21 cellular contexts compared by ENCODE assay signal in the genomic region with DNA sequence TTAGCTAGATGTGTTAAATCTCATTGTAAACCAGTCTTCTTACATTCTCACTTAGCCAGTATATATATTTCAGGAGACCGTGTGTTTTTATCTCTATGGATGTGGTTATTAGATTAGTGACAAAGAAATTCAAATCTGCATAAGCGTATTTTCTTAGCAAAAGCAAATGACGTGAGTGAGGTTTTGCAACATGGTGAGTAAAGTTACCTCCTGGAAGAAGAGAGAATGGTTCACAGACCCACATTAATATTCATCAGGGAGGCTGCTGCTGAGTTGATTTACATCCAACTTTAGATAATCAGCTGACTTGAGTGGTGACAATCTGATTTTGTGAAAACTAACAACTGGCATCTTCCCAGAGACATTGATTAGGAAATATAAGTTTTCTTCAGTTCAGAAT.
DNase-seq lines count a peak whose midpoint lies in the region; ATAC-seq, FAIRE-seq and TF ChIP-seq lines count a peak whose summit lies in the region.
"Had no signal": no experiment of that assay in that cellular context is flagged by ENCODE, and none has a peak within 500 bp of the region (broad histone marks: within the 10 kb centered on the region; RNA-seq: fewer than 3 reads in every experiment).

No MANE protein-coding gene starts in this region.

- TF ChIP-seq POLR2A in HepG2 (IDR thresholded peaks at IDR 0.05; ENCODE audit: insufficient read depth in 1 of 2, low read depth in 2 of 2, low read length in 2 of 2) = no peak

- no peak overlapping the region for H3K9ac ChIP-seq in mesenchymal stem cell (ENCODE audit: low read length)
- H3K9ac ChIP-seq in HepG2 (ENCODE audit: insufficient read depth, low read depth, low read length) = no peak overlapping the region

- peaks cover 2% of the 10 kb centered on the region for H3K4me1 Mint-ChIP-seq in activated CD4-positive, alpha-beta T cell treated with anti-CD3 and anti-CD28 coated beads, Interleukin-2, amount 10 ng/mL, durations not matched to agents 24 days and 14 days

- H3K14ac ChIP-seq in mesenchymal stem cell (ENCODE audit: low read length in 2 of 2) = no peak overlapping the region

- no peaks in the 10 kb centered on the region for H3K79me2 ChIP-seq in HepG2 (ENCODE audit: insufficient read depth, low read length)

- no peak overlapping the region for H3K18ac ChIP-seq in mesenchymal stem cell (ENCODE audit: low read depth in 1 of 2, low read length in 2 of 2)

- in situ Hi-C loops in HepG2 (cut with HindIII; ENCODE audit: extremely low pct_ligation_motif_present, low pct_unique_long_range_greater_than_20kb) = no loop called here

- H2AK5ac ChIP-seq in mesenchymal stem cell (ENCODE audit: low read length, severe bottlenecking) = no peak overlapping the region

- H3K27ac Mint-ChIP-seq in activated CD4-positive, alpha-beta T cell treated with anti-CD3 and anti-CD28 coated beads, Interleukin-2, amount 10 ng/mL, durations not matched to agents 24 days and 14 days = no peak overlapping the region
- H3K27ac Mint-ChIP-seq: B cell; CD4-positive, alpha-beta T cell had no signal

- DNase-seq in ELR (ENCODE audit: low read depth) (peak; percentile 15), amniotic epithelial cell (ENCODE audit: low read depth) (peak; percentile 9), choroid plexus epithelial cell (ENCODE audit: low read depth) (peak; percentile 56), mesenchymal stem cell (peak; percentile 47), NCI-H1092 (lab: John Stamatoyannopoulos, UW) (no peak), aorta (no peak), HepG2 (ENCODE audit: low spot score) (no peak)
- DNase-seq in activated CD4-positive, alpha-beta T cell treated with anti-CD3 and anti-CD28 coated beads, Interleukin-2, amount 10 ng/mL, durations not matched to agents 24 days and 14 days = no peak
- DNase-seq: 8988T; ACHN; C1 segment of cervical spinal cord; Calu3; CD4-positive, alpha-beta T cell; DMS 273 treated with DMSO at 0.1 percent for 48 hours; DMS79 treated with DMSO at 0.1 percent for 48 hours; EL; GDM1 had no signal

- H3K4me3 Mint-ChIP-seq in activated CD4-positive, alpha-beta T cell treated with anti-CD3 and anti-CD28 coated beads, Interleukin-2, amount 10 ng/mL, durations not matched to agents 24 days and 14 days = no peak overlapping the region
- H3K4me3 Mint-ChIP-seq: B cell; CD4-positive, alpha-beta T cell had no signal

- TF ChIP-seq RAD21 in HepG2 (CRISPR knock-in tag; IDR thresholded peaks at IDR 0.05) = no peak

- H2BK120ac ChIP-seq in mesenchymal stem cell (ENCODE audit: low read depth, low read length) = no peak overlapping the region

- no peaks in the 10 kb centered on the region for H3K27me3 Mint-ChIP-seq in activated CD4-positive, alpha-beta T cell treated with anti-CD3 and anti-CD28 coated beads, Interleukin-2, amount 10 ng/mL, durations not matched to agents 24 days and 14 days
- H3K27me3 Mint-ChIP-seq: B cell; CD4-positive, alpha-beta T cell had no signal

- H3K79me1 ChIP-seq in mesenchymal stem cell (replicated peaks; ENCODE audit: low read length, poor library complexity, severe bottlenecking) = no peaks in the 10 kb centered on the region

- no peak overlapping the region for H4K8ac ChIP-seq in mesenchymal stem cell (ENCODE audit: low read length)

- no peaks in the 10 kb centered on the region for H3K36me3 Mint-ChIP-seq in activated CD4-positive, alpha-beta T cell treated with anti-CD3 and anti-CD28 coated beads, Interleukin-2, amount 10 ng/mL, durations not matched to agents 24 days and 14 days (ENCODE audit: low read depth)

- no peaks in the 10 kb centered on the region for H3K9me3 Mint-ChIP-seq in activated CD4-positive, alpha-beta T cell treated with anti-CD3 and anti-CD28 coated beads, Interleukin-2, amount 10 ng/mL, durations not matched to agents 24 days and 14 days

- no peak overlapping the region for H3K23ac ChIP-seq in mesenchymal stem cell (ENCODE audit: low read length in 2 of 2)

- intact Hi-C loops in aorta (cut with DNase I) = no loop called here
- intact Hi-C loops in HepG2 (cut with micrococcal nuclease; ENCODE audit: unreplicated experiment) = no loop called here
- intact Hi-C loops in activated CD4-positive, alpha-beta T cell treated with anti-CD3 and anti-CD28 coated beads, Interleukin-2, amount 10 ng/mL, durations not matched to agents 24 days and 14 days (cut with micrococcal nuclease) = no loop called here

- TF ChIP-seq EP300 in HepG2 (IDR thresholded peaks at IDR 0.05; ENCODE audit: low read depth in 2 of 2, low read length in 2 of 2) (no peak), HepG2 (CRISPR knock-in tag; IDR thresholded peaks at IDR 0.05; ENCODE audit: borderline replicate concordance) (no peak)

- POLR2A ChIA-PET in HepG2 (lab: Yijun Ruan, JAX) = no interaction called here

- BruUV-seq in HepG2 (replicated peaks; lab: Mats Ljungman, UMichigan) = no TSS peak

- 77% methylated on average over 2 of the region's 3 CpGs for WGBS in mesenchymal stem cell
- WGBS in aorta, 2 donors = 39 to 44% methylated on average over 3 of the region's 3 CpGs
- 3% methylated on average over 3 of the region's 3 CpGs for WGBS in HepG2 (ENCODE audit: low lambda C conversion rate)

- H2AFZ ChIP-seq in mesenchymal stem cell (ENCODE audit: low read depth, low read length) (no peak overlapping the region), HepG2 (ENCODE audit: low read length) (no peak overlapping the region)

- H3K9me3 ChIP-seq in mesenchymal stem cell (ENCODE audit: control insufficient read depth, low read length) = no peaks in the 10 kb centered on the region
- H3K9me3 ChIP-seq in aorta (ENCODE audit: control insufficient read depth, low read length) = peaks cover 1% of the 10 kb centered on the region
- no peaks in the 10 kb centered on the region for H3K9me3 ChIP-seq in HepG2 (ENCODE audit: low read length)
- H3K9me3 ChIP-seq: HAP-1 had no signal

- H3K4ac ChIP-seq in mesenchymal stem cell (ENCODE audit: low read depth in 1 of 2, low read length in 2 of 2) = no peak overlapping the region

- TF ChIP-seq CTCF in choroid plexus epithelial cell (conservative IDR thresholded peaks at IDR 0.05; ENCODE audit: low read depth, low read length) (no peak), HepG2 (CRISPR knock-in tag; IDR thresholded peaks at IDR 0.05) (no peak)

- no peak for ATAC-seq in aorta (ENCODE audit: low FRiP score)
- ATAC-seq in HepG2 = no peak

- CTCF ChIA-PET in HepG2 (lab: Yijun Ruan, JAX; ENCODE audit: low intra/inter-chr PET ratio, low total read pairs) = no interaction called here

- H2BK12ac ChIP-seq in mesenchymal stem cell (ENCODE audit: low read length in 2 of 2) = no peak overlapping the region

- H3K27me3 ChIP-seq in mesenchymal stem cell (ENCODE audit: control insufficient read depth in 1 of 2, insufficient read depth in 1 of 2, low read length in 2 of 2) = no peaks in the 10 kb centered on the region
- no peaks in the 10 kb centered on the region for H3K27me3 ChIP-seq in aorta (ENCODE audit: control insufficient read depth in 1 of 2, insufficient read depth in 2 of 2, low read length in 1 of 2)
- H3K27me3 ChIP-seq in HepG2 (ENCODE audit: control insufficient read depth in 1 of 2, insufficient read depth in 2 of 2, low read length in 2 of 2) = no peaks in the 10 kb centered on the region; a peak in 1 of 5 replicates

- H3K4me3 ChIP-seq in choroid plexus epithelial cell (ENCODE audit: low read depth, low read length) = no peak overlapping the region
- no peak overlapping the region for H3K4me3 ChIP-seq in mesenchymal stem cell (ENCODE audit: insufficient read depth in 1 of 2, low read depth in 1 of 2, low read length in 2 of 2)
- no peak overlapping the region for H3K4me3 ChIP-seq in aorta (ENCODE audit: low read length in 2 of 2)
- no peak overlapping the region for H3K4me3 ChIP-seq in HepG2 (replicated peaks in 1 of 3; ENCODE audit: insufficient read depth in 1 of 3, low read depth in 2 of 3, low read length in 3 of 3)
- H3K4me3 ChIP-seq: HAP-1 had no signal

- no peaks in the 10 kb centered on the region for H4K20me1 ChIP-seq in HepG2 (ENCODE audit: insufficient read depth, low read length)

- no peak overlapping the region for H2BK15ac ChIP-seq in mesenchymal stem cell (ENCODE audit: low read depth, poor library complexity, severe bottlenecking)

- no peak overlapping the region for H2BK5ac ChIP-seq in mesenchymal stem cell (ENCODE audit: low read depth, low read length, poor library complexity, severe bottlenecking)

- no peak for FAIRE-seq in HepG2 (lab: Jason Lieb, UNC)
- FAIRE-seq: GM12892, GM19239 had no signal

- H4K91ac ChIP-seq in mesenchymal stem cell (ENCODE audit: low read length) = no peak overlapping the region

- H3K27ac ChIP-seq in mesenchymal stem cell (ENCODE audit: low read length, poor library complexity, severe bottlenecking) = no peak overlapping the region
- no peak overlapping the region for H3K27ac ChIP-seq in aorta (ENCODE audit: low read depth in 1 of 2, low read length in 2 of 2)
- H3K27ac ChIP-seq in HepG2 (ENCODE audit: extremely low read length, insufficient read depth, low read length) = no peak overlapping the region

- H3K36me3 ChIP-seq in mesenchymal stem cell (ENCODE audit: control insufficient read depth in 1 of 2, insufficient read depth in 2 of 2, low read depth in 1 of 2, low read length in 2 of 2) = no peaks in the 10 kb centered on the region
- H3K36me3 ChIP-seq in aorta (ENCODE audit: control insufficient read depth in 1 of 2, insufficient read depth in 2 of 2, low read length in 1 of 2) = no peaks in the 10 kb centered on the region
- H3K36me3 ChIP-seq in HepG2 (replicated peaks in 1 of 2; ENCODE audit: control insufficient read depth in 1 of 2, insufficient read depth in 2 of 2, low read length in 2 of 2) = no peaks in the 10 kb centered on the region
- H3K36me3 ChIP-seq: HAP-1 had no signal

- H3K4me2 ChIP-seq in mesenchymal stem cell (ENCODE audit: low read length, poor library complexity, severe bottlenecking) (no peak overlapping the region), HepG2 (ENCODE audit: low read depth, low read length) (no peak overlapping the region)

- H3K4me1 ChIP-seq in mesenchymal stem cell (ENCODE audit: control insufficient read depth, insufficient read depth, low read depth, low read length) (no peaks in the 10 kb centered on the region), aorta (ENCODE audit: control insufficient read depth in 1 of 2, insufficient read depth in 2 of 2, low read length in 2 of 2) (no peaks in the 10 kb centered on the region), HepG2 (ENCODE audit: insufficient read depth, low read length) (no peaks in the 10 kb centered on the region)

TF ChIP-seq in HepG2, 621 proteins besides CTCF, POLR2A, EP300 and RAD21 (continues in another document):
- TF ChIP-seq CENPX (CRISPR knock-in tag; IDR thresholded peaks at IDR 0.05) (no peak), TFAP4 (IDR thresholded peaks at IDR 0.05; ENCODE audit: borderline replicate concordance, low read depth) (no peak), SNAI1 (CRISPR knock-in tag; IDR thresholded peaks at IDR 0.05; ENCODE audit: borderline replicate concordance) (no peak)

Comparison
In these comparisons a context has a peak if more than half of its experiments do, and no peak if none do; other contexts are left out.
1. DNase-seq: peak in ELR (single experiment), amniotic epithelial cell (single experiment), choroid plexus epithelial cell (single experiment) and mesenchymal stem cell (single experiment); none in NCI-H1092 (single experiment), aorta (0 of 2), HepG2 (single experiment) and activated CD4-positive, alpha-beta T cell treated with anti-CD3 and anti-CD28 coated beads, Interleukin-2, amount 10 ng/mL, durations not matched to agents 24 days and 14 days (single experiment).